15 cellular contexts compared by ENCODE assay signal in genomic region chr21:16072692-16073091, GRCh38.
A peak's percentile ranks its signal among the peaks of the same experiment; 100 is the strongest.
DNase-seq lines count a peak whose midpoint lies in the region; ATAC-seq, FAIRE-seq and TF ChIP-seq lines count a peak whose summit lies in the region.
"Had no signal": no experiment of that assay in that cellular context is flagged by ENCODE, and none has a peak within 500 bp of the region (broad histone marks: within the 10 kb centered on the region; RNA-seq: fewer than 3 reads in every experiment).

No MANE protein-coding gene starts in this region.

- H3K27me3 ChIP-seq in esophagus muscularis mucosa = no peaks in the 10 kb centered on the region
- no peaks in the 10 kb centered on the region for H3K27me3 ChIP-seq in Peyer's patch
- H3K27me3 ChIP-seq: BLaER1 had no signal

- intact Hi-C loops in esophagus muscularis mucosa (cut with DNase I) = no loop called here

- DNase-seq in AG09309 (ENCODE audit: low read depth) (peak; percentile 80), NCI-H526 treated with DMSO at 0.1 percent for 48 hours (lab: John Stamatoyannopoulos, UW) (peak; percentile 62), esophagus muscularis mucosa (ENCODE audit: extremely low spot score) (no peak), omental fat pad (ENCODE audit: low spot score) (no peak), Peyer's patch (no peak), retina (no peak), glutamatergic neuron (no peak), GM12891 (ENCODE audit: insufficient read length, low spot score) (no peak)
- DNase-seq: naive thymus-derived CD8-positive, alpha-beta T cell; NCI-H2107; stimulated activated CD4-positive, alpha-beta T cell treated with anti-CD3 and anti-CD28 coated beads, Interleukin-4, amount 100 ng/mL, for 4 hours; T-helper 9 cell had no signal

- no peak overlapping the region for H3K27ac Mint-ChIP-seq in glutamatergic neuron (ENCODE audit: unreplicated experiment)
- H3K27ac Mint-ChIP-seq: activated naive CD4-positive, alpha-beta T cell treated with anti-CD3 and anti-CD28 coated beads, Interleukin-2, amount 50 U/mL, for 72 hours; naive thymus-derived CD8-positive, alpha-beta T cell had no signal

- H3K27me3 Mint-ChIP-seq in glutamatergic neuron (ENCODE audit: unreplicated experiment) = no peaks in the 10 kb centered on the region

- H3K4me1 Mint-ChIP-seq in glutamatergic neuron (ENCODE audit: low read depth, unreplicated experiment) = peaks cover 2% of the 10 kb centered on the region
- H3K4me1 Mint-ChIP-seq: naive thymus-derived CD8-positive, alpha-beta T cell had no signal

- TF ChIP-seq POLR2A in esophagus muscularis mucosa (IDR thresholded peaks at IDR 0.05; ENCODE audit: low read depth) (no peak), Peyer's patch (IDR thresholded peaks at IDR 0.05) (no peak), GM12891 (IDR thresholded peaks at IDR 0.05; ENCODE audit: low read depth, low read length) (no peak)

- no peaks in the 10 kb centered on the region for H3K9me3 ChIP-seq in esophagus muscularis mucosa
- H3K9me3 ChIP-seq in Peyer's patch = no peaks in the 10 kb centered on the region
- H3K9me3 ChIP-seq: BLaER1 had no signal

- WGBS in esophagus muscularis mucosa = 22% methylated on average over 6 of the region's 6 CpGs

- H3K4me3 ChIP-seq in AG09309 (ENCODE audit: control insufficient read depth, low read depth, low read length) = peak overlapping the region; percentile 12
- peak overlapping the region in 2 of 4 donors; percentile 0 to 15 for H3K4me3 ChIP-seq in esophagus muscularis mucosa
- H3K4me3 ChIP-seq in Peyer's patch = no peak overlapping the region
- H3K4me3 ChIP-seq: BLaER1 had no signal

- no peak overlapping the region for H3K4me3 Mint-ChIP-seq in glutamatergic neuron (ENCODE audit: unreplicated experiment)
- H3K4me3 Mint-ChIP-seq: naive thymus-derived CD8-positive, alpha-beta T cell had no signal

- H3K4me1 ChIP-seq in esophagus muscularis mucosa (peaks cover 0 to 30% (median 26%) of the 10 kb centered on the region in 4 donors), Peyer's patch (no peaks in the 10 kb centered on the region)
- H3K4me1 ChIP-seq: BLaER1 had no signal

- no peak for TF ChIP-seq CTCF in AG09309 (IDR thresholded peaks at IDR 0.05; ENCODE audit: control insufficient read depth, insufficient read depth, low read depth, low read length, missing control alignments)
- TF ChIP-seq CTCF in esophagus muscularis mucosa (IDR thresholded peaks at IDR 0.05) = no peak
- TF ChIP-seq CTCF in omental fat pad (IDR thresholded peaks at IDR 0.05) = no peak
- TF ChIP-seq CTCF in Peyer's patch (IDR thresholded peaks at IDR 0.05) = no peak
- TF ChIP-seq CTCF in glutamatergic neuron (IDR thresholded peaks at IDR 0.05; ENCODE audit: partially characterized antibody, unreplicated experiment) = no peak

- peak; percentile 44 for ATAC-seq in omental fat pad (ENCODE audit: low FRiP score)
- ATAC-seq: activated naive CD4-positive, alpha-beta T cell treated with anti-CD3 and anti-CD28 coated beads, Interleukin-2, amount 50 U/mL, for 72 hours; naive thymus-derived CD8-positive, alpha-beta T cell had no signal

- no peaks in the 10 kb centered on the region for H3K9me3 Mint-ChIP-seq in glutamatergic neuron (ENCODE audit: unreplicated experiment)
- H3K9me3 Mint-ChIP-seq: activated naive CD4-positive, alpha-beta T cell treated with anti-CD3 and anti-CD28 coated beads, Interleukin-2, amount 50 U/mL, for 72 hours; naive thymus-derived CD8-positive, alpha-beta T cell had no signal

- TF ChIP-seq EP300 in esophagus muscularis mucosa (IDR thresholded peaks at IDR 0.05) = no peak

- no peak for FAIRE-seq in GM12891 (lab: Jason Lieb, UNC)
- FAIRE-seq: endometrium had no signal

- H3K27ac ChIP-seq in esophagus muscularis mucosa (replicated peaks in 1 of 4) (peak overlapping the region in 3 of 4 donors; percentile 8 to 24 (median 21)), Peyer's patch (no peak overlapping the region)
- H3K27ac ChIP-seq: BLaER1 had no signal

- no peaks in the 10 kb centered on the region for H3K36me3 Mint-ChIP-seq in glutamatergic neuron (ENCODE audit: unreplicated experiment)
- H3K36me3 Mint-ChIP-seq: activated naive CD4-positive, alpha-beta T cell treated with anti-CD3 and anti-CD28 coated beads, Interleukin-2, amount 50 U/mL, for 72 hours; naive thymus-derived CD8-positive, alpha-beta T cell had no signal

- H3K36me3 ChIP-seq in esophagus muscularis mucosa (no peaks in the 10 kb centered on the region), Peyer's patch (no peaks in the 10 kb centered on the region)
- H3K36me3 ChIP-seq: BLaER1 had no signal

TF ChIP-seq in GM12891, 5 proteins besides CTCF, POLR2A, EP300 and RAD21:
- TF ChIP-seq TAF1 (IDR thresholded peaks at IDR 0.05; ENCODE audit: low read depth, low read length) (no peak), POU2F2 (IDR thresholded peaks at IDR 0.05; ENCODE audit: low read depth, low read length) (no peak), SPI1 (IDR thresholded peaks at IDR 0.05; ENCODE audit: low read depth, low read length) (no peak), PAX5 (IDR thresholded peaks at IDR 0.05; ENCODE audit: insufficient read depth, low read length, severe bottlenecking) (no peak), POLR2AphosphoS5 (IDR thresholded peaks at IDR 0.05; ENCODE audit: low read depth, low read length) (no peak)

Comparison
In these comparisons a context has a peak if more than half of its experiments do, and no peak if none do; other contexts are left out.
1. DNase-seq: peak in AG09309 (single experiment) and NCI-H526 treated with DMSO at 0.1 percent for 48 hours (single experiment); none in esophagus muscularis mucosa (single experiment), omental fat pad (single experiment), Peyer's patch (0 of 3), retina (single experiment), glutamatergic neuron (single experiment) and GM12891 (single experiment).
2. H3K27ac ChIP-seq: peak in esophagus muscularis mucosa (3 of 4); none in Peyer's patch (0 of 4).